In the genomic region with DNA sequence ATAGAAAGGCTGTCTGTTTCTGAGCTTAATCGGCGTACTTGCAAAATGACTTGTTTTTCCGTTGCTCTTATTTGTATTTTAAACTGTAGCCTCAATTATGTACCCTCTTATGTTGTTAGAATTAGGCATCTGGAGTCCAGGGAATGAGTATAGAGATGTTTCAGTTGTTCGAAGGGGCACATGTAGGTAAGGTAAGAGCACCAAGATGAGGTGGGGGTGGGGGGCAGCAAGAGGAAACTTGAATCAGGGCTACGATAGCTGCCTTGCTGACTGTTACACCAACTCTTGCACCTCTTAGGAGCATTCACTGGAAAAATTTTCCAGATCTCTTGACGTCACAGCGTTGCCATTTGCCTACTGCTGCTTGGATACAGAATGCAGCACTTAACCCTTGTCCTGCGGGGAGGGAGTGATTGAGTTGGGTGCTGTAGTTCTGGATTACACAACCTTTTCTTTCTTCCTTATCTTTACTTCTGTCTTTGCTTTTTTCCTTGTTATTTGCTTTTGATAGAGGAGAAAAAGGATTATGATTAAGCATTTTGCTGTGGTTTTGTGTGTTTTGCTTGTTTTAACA, we compare ENCODE assay signal across 1 cellular context.
TF ChIP-seq lines count a peak whose summit lies in the region.

No MANE protein-coding gene starts in this region.

TF ChIP-seq in HEK293, 187 proteins besides CTCF, POLR2A, EP300 and RAD21 (continued from another document and continues in another):
- TF ChIP-seq, protein P1, sequence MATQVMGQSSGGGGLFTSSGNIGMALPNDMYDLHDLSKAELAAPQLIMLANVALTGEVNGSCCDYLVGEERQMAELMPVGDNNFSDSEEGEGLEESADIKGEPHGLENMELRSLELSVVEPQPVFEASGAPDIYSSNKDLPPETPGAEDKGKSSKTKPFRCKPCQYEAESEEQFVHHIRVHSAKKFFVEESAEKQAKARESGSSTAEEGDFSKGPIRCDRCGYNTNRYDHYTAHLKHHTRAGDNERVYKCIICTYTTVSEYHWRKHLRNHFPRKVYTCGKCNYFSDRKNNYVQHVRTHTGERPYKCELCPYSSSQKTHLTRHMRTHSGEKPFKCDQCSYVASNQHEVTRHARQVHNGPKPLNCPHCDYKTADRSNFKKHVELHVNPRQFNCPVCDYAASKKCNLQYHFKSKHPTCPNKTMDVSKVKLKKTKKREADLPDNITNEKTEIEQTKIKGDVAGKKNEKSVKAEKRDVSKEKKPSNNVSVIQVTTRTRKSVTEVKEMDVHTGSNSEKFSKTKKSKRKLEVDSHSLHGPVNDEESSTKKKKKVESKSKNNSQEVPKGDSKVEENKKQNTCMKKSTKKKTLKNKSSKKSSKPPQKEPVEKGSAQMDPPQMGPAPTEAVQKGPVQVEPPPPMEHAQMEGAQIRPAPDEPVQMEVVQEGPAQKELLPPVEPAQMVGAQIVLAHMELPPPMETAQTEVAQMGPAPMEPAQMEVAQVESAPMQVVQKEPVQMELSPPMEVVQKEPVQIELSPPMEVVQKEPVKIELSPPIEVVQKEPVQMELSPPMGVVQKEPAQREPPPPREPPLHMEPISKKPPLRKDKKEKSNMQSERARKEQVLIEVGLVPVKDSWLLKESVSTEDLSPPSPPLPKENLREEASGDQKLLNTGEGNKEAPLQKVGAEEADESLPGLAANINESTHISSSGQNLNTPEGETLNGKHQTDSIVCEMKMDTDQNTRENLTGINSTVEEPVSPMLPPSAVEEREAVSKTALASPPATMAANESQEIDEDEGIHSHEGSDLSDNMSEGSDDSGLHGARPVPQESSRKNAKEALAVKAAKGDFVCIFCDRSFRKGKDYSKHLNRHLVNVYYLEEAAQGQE (tag by site-specific recombination; IDR thresholded peaks at IDR 0.05), result no peak
- no peak for TF ChIP-seq ZBTB1 (tag by site-specific recombination; IDR thresholded peaks at IDR 0.05)
- TF ChIP-seq ZNF433 (tag by site-specific recombination; IDR thresholded peaks at IDR 0.05; ENCODE audit: low read depth), result no peak
- no peak for TF ChIP-seq ZNF133 (tag by site-specific recombination; IDR thresholded peaks at IDR 0.05)
- no peak for TF ChIP-seq ZNF266 (tag by site-specific recombination; IDR thresholded peaks at IDR 0.05; ENCODE audit: low read depth)
- no peak for TF ChIP-seq ZSCAN30 (tag by site-specific recombination; IDR thresholded peaks at IDR 0.05)
- TF ChIP-seq ZNF518A (tag by site-specific recombination; conservative IDR thresholded peaks at IDR 0.05; ENCODE audit: low read depth), result no peak
- TF ChIP-seq ZNF335 (tag by site-specific recombination; conservative IDR thresholded peaks at IDR 0.05), result no peak
- TF ChIP-seq ZNF391 (tag by site-specific recombination; IDR thresholded peaks at IDR 0.05; ENCODE audit: borderline replicate concordance, low read depth), result no peak
- no peak for TF ChIP-seq ZNF561 (tag by site-specific recombination; IDR thresholded peaks at IDR 0.05; ENCODE audit: borderline replicate concordance)
- no peak for TF ChIP-seq MYNN (tag by site-specific recombination; IDR thresholded peaks at IDR 0.05; ENCODE audit: borderline replicate concordance)
- TF ChIP-seq ZNF530 (tag by site-specific recombination; IDR thresholded peaks at IDR 0.05; ENCODE audit: low read depth), result no peak
- TF ChIP-seq ZNF311 (tag by site-specific recombination; IDR thresholded peaks at IDR 0.05; ENCODE audit: borderline replicate concordance), result no peak
- no peak for TF ChIP-seq GLIS1 (tag by site-specific recombination; IDR thresholded peaks at IDR 0.05)
- TF ChIP-seq ZXDB (tag by site-specific recombination; IDR thresholded peaks at IDR 0.05), result no peak; the same call in 1 of the 2 replicates
- TF ChIP-seq ZFP3 (tag by site-specific recombination; IDR thresholded peaks at IDR 0.05; ENCODE audit: low read depth), result no peak; the same call in none of the 2 replicates
- no peak for TF ChIP-seq ZIC2 (tag by site-specific recombination; IDR thresholded peaks at IDR 0.05)
- TF ChIP-seq ZNF664 (tag by site-specific recombination; IDR thresholded peaks at IDR 0.05), result no peak
- TF ChIP-seq, protein P2, sequence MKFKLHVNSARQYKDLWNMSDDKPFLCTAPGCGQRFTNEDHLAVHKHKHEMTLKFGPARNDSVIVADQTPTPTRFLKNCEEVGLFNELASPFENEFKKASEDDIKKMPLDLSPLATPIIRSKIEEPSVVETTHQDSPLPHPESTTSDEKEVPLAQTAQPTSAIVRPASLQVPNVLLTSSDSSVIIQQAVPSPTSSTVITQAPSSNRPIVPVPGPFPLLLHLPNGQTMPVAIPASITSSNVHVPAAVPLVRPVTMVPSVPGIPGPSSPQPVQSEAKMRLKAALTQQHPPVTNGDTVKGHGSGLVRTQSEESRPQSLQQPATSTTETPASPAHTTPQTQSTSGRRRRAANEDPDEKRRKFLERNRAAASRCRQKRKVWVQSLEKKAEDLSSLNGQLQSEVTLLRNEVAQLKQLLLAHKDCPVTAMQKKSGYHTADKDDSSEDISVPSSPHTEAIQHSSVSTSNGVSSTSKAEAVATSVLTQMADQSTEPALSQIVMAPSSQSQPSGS (tag by site-specific recombination; IDR thresholded peaks at IDR 0.05; ENCODE audit: low read depth), result peak; percentile 79
- no peak for TF ChIP-seq GLIS2 (tag by site-specific recombination; IDR thresholded peaks at IDR 0.05)
- TF ChIP-seq, protein P3, sequence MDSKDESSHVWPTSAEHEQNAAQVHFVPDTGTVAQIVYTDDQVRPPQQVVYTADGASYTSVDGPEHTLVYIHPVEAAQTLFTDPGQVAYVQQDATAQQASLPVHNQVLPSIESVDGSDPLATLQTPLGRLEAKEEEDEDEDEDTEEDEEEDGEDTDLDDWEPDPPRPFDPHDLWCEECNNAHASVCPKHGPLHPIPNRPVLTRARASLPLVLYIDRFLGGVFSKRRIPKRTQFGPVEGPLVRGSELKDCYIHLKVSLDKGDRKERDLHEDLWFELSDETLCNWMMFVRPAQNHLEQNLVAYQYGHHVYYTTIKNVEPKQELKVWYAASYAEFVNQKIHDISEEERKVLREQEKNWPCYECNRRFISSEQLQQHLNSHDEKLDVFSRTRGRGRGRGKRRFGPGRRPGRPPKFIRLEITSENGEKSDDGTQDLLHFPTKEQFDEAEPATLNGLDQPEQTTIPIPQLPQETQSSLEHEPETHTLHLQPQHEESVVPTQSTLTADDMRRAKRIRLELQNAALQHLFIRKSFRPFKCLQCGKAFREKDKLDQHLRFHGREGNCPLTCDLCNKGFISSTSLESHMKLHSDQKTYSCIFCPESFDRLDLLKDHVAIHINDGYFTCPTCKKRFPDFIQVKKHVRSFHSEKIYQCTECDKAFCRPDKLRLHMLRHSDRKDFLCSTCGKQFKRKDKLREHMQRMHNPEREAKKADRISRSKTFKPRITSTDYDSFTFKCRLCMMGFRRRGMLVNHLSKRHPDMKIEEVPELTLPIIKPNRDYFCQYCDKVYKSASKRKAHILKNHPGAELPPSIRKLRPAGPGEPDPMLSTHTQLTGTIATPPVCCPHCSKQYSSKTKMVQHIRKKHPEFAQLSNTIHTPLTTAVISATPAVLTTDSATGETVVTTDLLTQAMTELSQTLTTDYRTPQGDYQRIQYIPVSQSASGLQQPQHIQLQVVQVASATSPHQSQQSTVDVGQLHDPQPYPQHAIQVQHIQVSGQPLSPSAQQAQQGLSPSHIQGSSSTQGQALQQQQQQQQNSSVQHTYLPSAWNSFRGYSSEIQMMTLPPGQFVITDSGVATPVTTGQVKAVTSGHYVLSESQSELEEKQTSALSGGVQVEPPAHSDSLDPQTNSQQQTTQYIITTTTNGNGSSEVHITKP (tag by site-specific recombination; IDR thresholded peaks at IDR 0.05), result no peak
- TF ChIP-seq ZNF843 (tag by site-specific recombination; IDR thresholded peaks at IDR 0.05), result no peak
- TF ChIP-seq ZBTB10 (tag by site-specific recombination; IDR thresholded peaks at IDR 0.05), result no peak
- TF ChIP-seq ZNF292 (tag by site-specific recombination; IDR thresholded peaks at IDR 0.05; ENCODE audit: borderline replicate concordance, low read depth), result no peak
- TF ChIP-seq ZNF621 (tag by site-specific recombination; IDR thresholded peaks at IDR 0.05), result no peak
- TF ChIP-seq HIC1 (tag by site-specific recombination; IDR thresholded peaks at IDR 0.05), result no peak
- TF ChIP-seq MZF1 (tag by site-specific recombination; IDR thresholded peaks at IDR 0.05; ENCODE audit: borderline replicate concordance), result no peak
- TF ChIP-seq, protein P4, sequence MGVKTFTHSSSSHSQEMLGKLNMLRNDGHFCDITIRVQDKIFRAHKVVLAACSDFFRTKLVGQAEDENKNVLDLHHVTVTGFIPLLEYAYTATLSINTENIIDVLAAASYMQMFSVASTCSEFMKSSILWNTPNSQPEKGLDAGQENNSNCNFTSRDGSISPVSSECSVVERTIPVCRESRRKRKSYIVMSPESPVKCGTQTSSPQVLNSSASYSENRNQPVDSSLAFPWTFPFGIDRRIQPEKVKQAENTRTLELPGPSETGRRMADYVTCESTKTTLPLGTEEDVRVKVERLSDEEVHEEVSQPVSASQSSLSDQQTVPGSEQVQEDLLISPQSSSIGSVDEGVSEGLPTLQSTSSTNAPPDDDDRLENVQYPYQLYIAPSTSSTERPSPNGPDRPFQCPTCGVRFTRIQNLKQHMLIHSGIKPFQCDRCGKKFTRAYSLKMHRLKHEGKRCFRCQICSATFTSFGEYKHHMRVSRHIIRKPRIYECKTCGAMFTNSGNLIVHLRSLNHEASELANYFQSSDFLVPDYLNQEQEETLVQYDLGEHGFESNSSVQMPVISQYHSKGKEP (tag by site-specific recombination; IDR thresholded peaks at IDR 0.05), result peak; percentile 76
- no peak for TF ChIP-seq ELK4 (IDR thresholded peaks at IDR 0.05; ENCODE audit: borderline replicate concordance, low read depth, low read length)
- TF ChIP-seq HOXA7 (CRISPR knock-in tag; IDR thresholded peaks at IDR 0.05; ENCODE audit: borderline replicate concordance), result no peak
